In the genomic region with DNA sequence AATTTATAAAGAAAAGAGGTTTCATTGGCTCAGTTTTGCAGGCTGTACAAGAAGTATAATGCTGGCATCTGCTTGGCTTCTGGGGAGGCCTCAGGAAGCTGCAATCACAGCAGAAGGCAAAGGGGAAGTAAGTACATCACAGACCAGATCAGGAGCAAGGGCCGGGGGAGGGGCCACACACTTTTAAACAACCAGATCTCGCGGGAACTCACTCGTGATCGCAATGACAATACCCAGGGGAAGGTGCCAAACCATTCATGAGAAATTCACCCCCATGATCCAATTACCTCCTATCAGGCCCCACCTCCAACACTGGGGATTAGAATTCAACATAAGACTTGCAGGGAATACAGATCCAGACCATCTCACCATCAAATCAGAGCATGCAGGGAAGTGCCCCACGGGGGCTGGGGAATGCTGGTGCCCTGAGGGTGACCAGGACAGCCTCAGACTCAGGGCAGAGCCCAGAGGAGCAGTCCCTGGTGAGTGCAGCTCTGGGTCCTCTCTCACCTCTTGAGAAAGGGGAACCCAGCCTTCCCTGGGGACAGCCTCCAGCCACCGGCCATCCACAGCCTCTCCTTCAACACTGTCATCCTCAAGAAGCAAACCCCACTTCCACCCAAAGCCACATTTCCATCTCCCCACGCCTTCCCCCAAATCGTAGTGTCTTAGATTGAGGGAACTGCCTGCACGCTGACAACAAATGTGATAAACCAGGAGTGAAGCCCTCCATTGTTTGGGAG, we compare ENCODE assay signal across 26 cellular contexts.
"Had no signal": no experiment of that assay in that cellular context is flagged by ENCODE, and none has a peak within 500 bp of the region (broad histone marks: within the 10 kb centered on the region; RNA-seq: fewer than 3 reads in every experiment).

No MANE protein-coding gene starts in this region.

- H3K4me1 ChIP-seq: adrenal gland, colonic mucosa, left ventricle myocardium inferior, psoas muscle, stomach, uterus had no signal

- FAIRE-seq: islet of Langerhans had no signal

- H3K9me3 ChIP-seq: adrenal gland, colonic mucosa, gastrocnemius medialis, psoas muscle, uterus had no signal

- H3K27me3 ChIP-seq: colonic mucosa, uterus had no signal

- ATAC-seq: activated CD8-positive, alpha-beta memory T cell treated with anti-CD3 and anti-CD28 coated beads, Interleukin-2, amount 10 ng/mL, durations not matched to agents 7 days and 5 days; activated CD8-positive, alpha-beta T cell treated with anti-CD3 and anti-CD28 coated beads, Interleukin-2, amount 10 ng/mL, durations not matched to agents 7 days and 5 days; activated T-cell treated with anti-CD3 and anti-CD28 coated beads, Interleukin-2, amount 50 U/mL, for 72 hours; gastrocnemius medialis; psoas muscle; stimulated activated naive B cell treated with anti-CD40 and anti-IgM and Interleukin-4, amounts not matched to agents 10 μg/mL and 1 μg/mL and 100 μg/mL, for 72 hours had no signal

- H3K27ac ChIP-seq: adrenal gland, cardiac muscle cell, colonic mucosa, parathyroid adenoma, psoas muscle, stomach had no signal

- DNase-seq: activated B cell treated with CpG ODN at 0.5 μM for 24 hours; activated CD8-positive, alpha-beta memory T cell treated with anti-CD3 and anti-CD28 coated beads, Interleukin-2, amount 10 ng/mL, durations not matched to agents 7 days and 5 days; activated CD8-positive, alpha-beta T cell treated with anti-CD3 and anti-CD28 coated beads, Interleukin-2, amount 10 ng/mL, durations not matched to agents 7 days and 5 days; activated naive CD4-positive, alpha-beta T cell treated with anti-CD3 and anti-CD28 coated beads for 36 hours; activated naive CD8-positive, alpha-beta T cell treated with anti-CD3 and anti-CD28 coated beads for 36 hours; activated T-cell treated with anti-CD3 and anti-CD28 coated beads, Interleukin-2, amount 50 U/mL, for 72 hours; adrenal gland; cerebellar nuclear complex; colonic mucosa; effector CD8-positive, alpha-beta T cell; gastrocnemius medialis; glutamatergic neuron; left ventricle myocardium inferior; naive B cell; occipital lobe; psoas muscle; stimulated activated CD4-positive, alpha-beta T cell treated with anti-CD3 and anti-CD28 coated beads, Interleukin-15, amount 100 ng/mL, for 24 hours; stimulated activated CD4-positive, alpha-beta T cell treated with anti-CD3 and anti-CD28 coated beads, Interleukin-2, amount 100 ng/mL, for 24 hours; stimulated activated naive B cell treated with anti-CD40 and anti-IgM and Interleukin-4, amounts not matched to agents 10 μg/mL and 1 μg/mL and 100 μg/mL, for 72 hours; stomach; T-helper 1 cell; trophoblast cell had no signal

- H3K9ac ChIP-seq: parathyroid adenoma had no signal

- H3K4me3 ChIP-seq: adrenal gland, cardiac muscle cell, colonic mucosa, gastrocnemius medialis, left ventricle myocardium inferior, psoas muscle, stomach, uterus had no signal

- H3K79me2 ChIP-seq: parathyroid adenoma had no signal

- H3K36me3 ChIP-seq: adrenal gland, cardiac muscle cell, colonic mucosa, gastrocnemius medialis, left ventricle myocardium inferior, stomach, uterus had no signal
